28 cellular contexts compared by ENCODE assay signal in genomic region chr7:53252539-53252938, GRCh38.
DNase-seq lines count a peak whose midpoint lies in the region; ATAC-seq and TF ChIP-seq lines count a peak whose summit lies in the region.
"Had no signal": no experiment of that assay in that cellular context is flagged by ENCODE, and none has a peak within 500 bp of the region (broad histone marks: within the 10 kb centered on the region; RNA-seq: fewer than 3 reads in every experiment).

No MANE protein-coding gene starts in this region.

- H3K4me3 ChIP-seq in neural cell (ENCODE audit: low read length) (no peak overlapping the region), thoracic aorta (no peak overlapping the region)
- H3K4me3 ChIP-seq: A549; BLaER1; BLaER1 treated with 17β-estradiol and CSF1 and Interleukin-3, amounts not matched to agents 10 nM and 100 nM had no signal

- no peak for TF ChIP-seq CTCF in neural cell (IDR thresholded peaks at IDR 0.05; ENCODE audit: poor library complexity, severe bottlenecking)
- TF ChIP-seq CTCF in thoracic aorta (IDR thresholded peaks at IDR 0.05), result no peak

- H3K36me3 ChIP-seq in neural cell (ENCODE audit: insufficient read depth, low read length), result no peaks in the 10 kb centered on the region
- H3K36me3 ChIP-seq in thoracic aorta, result no peaks in the 10 kb centered on the region
- H3K36me3 ChIP-seq: BE2C; BLaER1; BLaER1 treated with 17β-estradiol and CSF1 and Interleukin-3, amounts not matched to agents 10 nM and 100 nM had no signal

- peak; percentile 20 for ATAC-seq in thoracic aorta (ENCODE audit: insufficient number of reproducible peaks, low FRiP score, low read depth)
- ATAC-seq: A549; CD8-positive, alpha-beta T cell had no signal

- H3K4me2 ChIP-seq in neural cell (ENCODE audit: low read length), result no peak overlapping the region
- H3K4me2 ChIP-seq: A549; BLaER1; BLaER1 treated with 17β-estradiol and CSF1 and Interleukin-3, amounts not matched to agents 10 nM and 100 nM had no signal

- no peaks in the 10 kb centered on the region for H3K79me2 ChIP-seq in neural cell (replicated peaks; ENCODE audit: insufficient read depth, low read length)

- H3K4me1 ChIP-seq in thoracic aorta (ENCODE audit: control insufficient read depth in 1 of 2, low read depth in 2 of 2), result no peaks in the 10 kb centered on the region
- H3K4me1 ChIP-seq: A549; BE2C; BLaER1; BLaER1 treated with 17β-estradiol and CSF1 and Interleukin-3, amounts not matched to agents 10 nM and 100 nM; Caco-2 had no signal

- H3K9me2 ChIP-seq in neural cell (ENCODE audit: insufficient read depth, low read length), result no peaks in the 10 kb centered on the region

- no peak overlapping the region for H3K27ac ChIP-seq in neural cell (ENCODE audit: low read length)
- H3K27ac ChIP-seq in thoracic aorta, result no peak overlapping the region
- H3K27ac ChIP-seq: 22Rv1; A549; BLaER1; BLaER1 treated with 17β-estradiol and CSF1 and Interleukin-3, amounts not matched to agents 10 nM and 100 nM; C4-2B had no signal

- H2AFZ ChIP-seq in neural cell (ENCODE audit: low read depth, low read length), result no peak overlapping the region

- H3K9me3 ChIP-seq in neural cell (ENCODE audit: low read length) (no peaks in the 10 kb centered on the region), thoracic aorta (peaks cover 3% of the 10 kb centered on the region)
- H3K9me3 ChIP-seq: A549, BLaER1, Caco-2 had no signal

- DNase-seq in thoracic aorta (ENCODE audit: low spot score) (no peak), DMS53 (lab: John Stamatoyannopoulos, UW) (no peak), Ammon's horn (ENCODE audit: low spot score) (no peak)
- DNase-seq: 8988T; ACHN; AML-193; BE2C; C1 segment of cervical spinal cord; Caco-2; Calu3; CD4-positive, alpha-beta memory T cell; CD4-positive, alpha-beta T cell; CD4-positive, CD25-positive, alpha-beta regulatory T cell; CD8-positive, alpha-beta memory T cell; CD8-positive, alpha-beta T cell; COR-L47; DMS 273 treated with DMSO at 0.1 percent for 48 hours; DMS153; DMS79; DMS79 treated with DMSO at 0.1 percent for 48 hours; DND-41; EL had no signal

- peak; percentile 90 for TF ChIP-seq EP300 in neural cell (conservative IDR thresholded peaks at IDR 0.05; ENCODE audit: poor library complexity, severe bottlenecking)

- TF ChIP-seq RAD21 in neural cell (conservative IDR thresholded peaks at IDR 0.05), result no peak

- H3F3A ChIP-seq in neural cell (ENCODE audit: insufficient read depth, low read length, poor library complexity, severe bottlenecking), result no peaks in the 10 kb centered on the region

- H3K27me3 ChIP-seq in neural cell (ENCODE audit: insufficient read depth, low read depth, low read length) (no peaks in the 10 kb centered on the region), thoracic aorta (replicated peaks; ENCODE audit: insufficient read depth) (no peaks in the 10 kb centered on the region)
- H3K27me3 ChIP-seq: BE2C; BLaER1; BLaER1 treated with 17β-estradiol and CSF1 and Interleukin-3, amounts not matched to agents 10 nM and 100 nM had no signal

- no peak overlapping the region for H3K9ac ChIP-seq in neural cell (ENCODE audit: low read length)
- H3K9ac ChIP-seq: BLaER1; BLaER1 treated with 17β-estradiol and CSF1 and Interleukin-3, amounts not matched to agents 10 nM and 100 nM had no signal

- H4K20me1 ChIP-seq in neural cell (ENCODE audit: insufficient read depth), result no peaks in the 10 kb centered on the region
- H4K20me1 ChIP-seq: BLaER1; BLaER1 treated with 17β-estradiol and CSF1 and Interleukin-3, amounts not matched to agents 10 nM and 100 nM had no signal

TF ChIP-seq in neural cell, 6 proteins besides CTCF, POLR2A, EP300 and RAD21:
- TF ChIP-seq SMC3 (conservative IDR thresholded peaks at IDR 0.05; ENCODE audit: poor library complexity) (no peak), TAF1 (IDR thresholded peaks at IDR 0.05; ENCODE audit: low read depth) (no peak), MXI1 (conservative IDR thresholded peaks at IDR 0.05; ENCODE audit: poor library complexity, severe bottlenecking) (no peak), POLR2AphosphoS5 (IDR thresholded peaks at IDR 0.05) (peak; percentile 61), REST (IDR thresholded peaks at IDR 0.05; ENCODE audit: borderline replicate concordance) (no peak)
